9 cellular contexts compared by ENCODE assay signal in genomic region chr16:50467943-50468748, GRCh38.
DNase-seq lines count a peak whose midpoint lies in the region; ATAC-seq, FAIRE-seq and TF ChIP-seq lines count a peak whose summit lies in the region.
"Had no signal": no experiment of that assay in that cellular context is flagged by ENCODE, and none has a peak within 500 bp of the region (broad histone marks: within the 10 kb centered on the region; RNA-seq: fewer than 3 reads in every experiment).

No MANE protein-coding gene starts in this region.

- no peak overlapping the region for H3K27ac ChIP-seq in brain microvascular endothelial cell

- peaks cover 0 to 7% (median 0%) of the 10 kb centered on the region in 3 donors for H3K4me1 Mint-ChIP-seq in naive B cell

- no peaks in the 10 kb centered on the region for H3K9me3 Mint-ChIP-seq in naive B cell

- H3K4me3 Mint-ChIP-seq in naive B cell: peak overlapping the region in 5 of 8 donors; percentile 23 to 61 (median 33)

- FAIRE-seq in GM19239 (lab: Jason Lieb, UNC): no peak
- FAIRE-seq: A204.1 had no signal

- H3K27me3 Mint-ChIP-seq in naive B cell: peaks cover 52 to 66% (median 62%) of the 10 kb centered on the region in 3 donors

- peak in 2 of 3 experiments; percentile 66 to 67 for DNase-seq in NCI-H1417 (lab: John Stamatoyannopoulos, UW)
- no peak for DNase-seq in NCI-H1417 treated with DMSO at 0.1 percent for 48 hours (lab: John Stamatoyannopoulos, UW)
- peak; percentile 64 for DNase-seq in NCI-H1694 treated with DMSO at 0.1 percent for 48 hours (lab: John Stamatoyannopoulos, UW)
- DNase-seq in brain microvascular endothelial cell: peak; percentile 3
- no peak for DNase-seq in naive B cell
- DNase-seq in GM19239 (ENCODE audit: insufficient read length, low spot score): no peak

- H3K27me3 ChIP-seq in brain microvascular endothelial cell (replicated peaks): peaks cover 13% of the 10 kb centered on the region

- no peak for TF ChIP-seq CTCF in brain microvascular endothelial cell (IDR thresholded peaks at IDR 0.05; ENCODE audit: low read depth, low read length, missing control alignments)

- no peaks in the 10 kb centered on the region for H3K36me3 Mint-ChIP-seq in naive B cell

- ATAC-seq in naive B cell (ENCODE audit: low read depth in 2 of 2): no peak
- ATAC-seq in GM21576 (IDR thresholded peaks at IDR 0.05; ENCODE audit: unreplicated experiment): no peak
- no peak for ATAC-seq in HG03159 (IDR thresholded peaks at IDR 0.05; ENCODE audit: unreplicated experiment)

- no peak overlapping the region for H3K27ac Mint-ChIP-seq in naive B cell

- peak overlapping the region; percentile 40 for H3K4me3 ChIP-seq in brain microvascular endothelial cell (ENCODE audit: low read depth, low read length)

- H3K36me3 ChIP-seq in brain microvascular endothelial cell (replicated peaks): no peaks in the 10 kb centered on the region

- in situ Hi-C loops in brain microvascular endothelial cell (cut with HindIII; ENCODE audit: low pct_ligation_motif_present, low sequenced_read_pairs): no loop called here

Comparison
In these comparisons a context has a peak if more than half of its experiments do, and no peak if none do; other contexts are left out.
1. DNase-seq: peak in NCI-H1417 (2 of 3), NCI-H1694 treated with DMSO at 0.1 percent for 48 hours (single experiment) and brain microvascular endothelial cell (single experiment); none in NCI-H1417 treated with DMSO at 0.1 percent for 48 hours (single experiment), naive B cell (single experiment) and GM19239 (single experiment).